Comparison of ENCODE assay signal across 10 cellular contexts in the genomic region with DNA sequence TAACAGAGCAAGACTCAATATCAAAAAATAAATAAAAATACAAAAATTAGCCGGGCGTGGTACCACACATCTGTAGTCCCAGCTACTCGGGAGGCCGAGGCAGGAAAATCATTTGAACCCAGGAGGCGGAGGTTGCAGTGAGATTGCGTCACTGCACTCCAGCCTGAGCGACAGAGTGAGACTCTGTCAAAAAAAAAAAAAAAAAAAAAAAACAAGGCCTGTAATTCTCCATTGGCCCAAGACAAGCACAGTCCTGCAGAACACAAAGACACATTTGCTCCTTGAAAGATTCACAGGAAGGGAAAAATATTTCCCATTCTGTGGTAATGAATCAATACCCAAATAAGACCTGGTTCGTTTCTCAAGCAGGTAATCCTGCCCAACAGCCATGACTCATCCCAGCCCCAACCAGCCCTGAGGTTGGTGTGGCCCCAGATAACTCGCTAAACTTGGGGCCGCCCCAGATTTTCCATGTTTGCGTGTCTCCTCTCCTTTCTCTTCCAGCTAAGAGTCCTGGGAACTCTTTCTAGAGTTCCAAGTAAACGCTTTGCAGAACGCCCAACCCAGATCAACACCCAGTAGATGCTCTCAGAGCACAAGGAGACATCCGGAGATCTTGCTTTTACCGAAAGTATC. TPM values are rescaled to one million over a fixed set of nuclear protein-coding genes. Genes with fewer than 3 reads are reported as not detected.
DNase-seq lines count a peak whose midpoint lies in the region; ATAC-seq and TF ChIP-seq lines count a peak whose summit lies in the region.
"Had no signal": no experiment of that assay in that cellular context is flagged by ENCODE, and none has a peak within 500 bp of the region (broad histone marks: within the 10 kb centered on the region; RNA-seq: fewer than 3 reads in every experiment).

No MANE protein-coding gene starts in this region.

- H3K27me3 ChIP-seq in H7 (ENCODE audit: control insufficient read depth, insufficient read depth, low read length) (no peaks in the 10 kb centered on the region), SJCRH30 (no peaks in the 10 kb centered on the region)

- POLR2A ChIA-PET in RWPE1 (lab: Yijun Ruan, JAX; ENCODE audit: low non-redundant PET): interaction anchor here (0.6 to 2.0 kb wide), 5 partner anchors 9 to 41 kb away, joined by 3 to 8 read pairs (median 4); a partner anchor contains a TSS

- H3K4me3 ChIP-seq in H7 (ENCODE audit: insufficient read depth, low read depth, low read length) (no peak overlapping the region), fibroblast of villous mesenchyme (ENCODE audit: low read depth, low read length) (no peak overlapping the region), SJCRH30 (no peak overlapping the region)

- ATAC-seq in stimulated activated naive B cell treated with anti-CD40 and anti-IgM and Interleukin-4, amounts not matched to agents 10 μg/mL and 1 μg/mL and 100 μg/mL, for 72 hours (replicated peaks): no peak
- ATAC-seq: natural killer cell had no signal

- H3K27ac ChIP-seq in RWPE1 (peak overlapping the region; percentile 100), SJCRH30 (no peak overlapping the region)

- H3K9me3 Mint-ChIP-seq in stimulated activated naive B cell treated with anti-CD40 and anti-IgM and Interleukin-4, amounts not matched to agents 10 μg/mL and 1 μg/mL and 100 μg/mL, for 72 hours: no peaks in the 10 kb centered on the region
- H3K9me3 Mint-ChIP-seq: activated naive CD4-positive, alpha-beta T cell treated with anti-CD3 and anti-CD28 coated beads, Interleukin-2, amount 10 ng/mL, durations not matched to agents 7 days and 5 days had no signal

- DNase-seq in H7 (peak; percentile 19), RWPE1 (ENCODE audit: low spot score) (peak; percentile 97), fibroblast of villous mesenchyme (ENCODE audit: low read depth) (peak; percentile 70), SJCRH30 (no peak), COLO829 (ENCODE audit: low spot score) (no peak), DMS114 treated with DMSO at 0.1 percent for 48 hours (lab: John Stamatoyannopoulos, UW; ENCODE audit: unreplicated experiment) (no peak)
- no peak for DNase-seq in stimulated activated naive B cell treated with anti-CD40 and anti-IgM and Interleukin-4, amounts not matched to agents 10 μg/mL and 1 μg/mL and 100 μg/mL, for 72 hours
- DNase-seq: activated naive CD4-positive, alpha-beta T cell treated with anti-CD3 and anti-CD28 coated beads, Interleukin-2, amount 10 ng/mL, durations not matched to agents 7 days and 5 days; natural killer cell; NCI-H524 had no signal

- H3K27me3 Mint-ChIP-seq in stimulated activated naive B cell treated with anti-CD40 and anti-IgM and Interleukin-4, amounts not matched to agents 10 μg/mL and 1 μg/mL and 100 μg/mL, for 72 hours: no peaks in the 10 kb centered on the region

- no peak overlapping the region for H3K4me3 Mint-ChIP-seq in stimulated activated naive B cell treated with anti-CD40 and anti-IgM and Interleukin-4, amounts not matched to agents 10 μg/mL and 1 μg/mL and 100 μg/mL, for 72 hours
- H3K4me3 Mint-ChIP-seq: activated naive CD4-positive, alpha-beta T cell treated with anti-CD3 and anti-CD28 coated beads, Interleukin-2, amount 10 ng/mL, durations not matched to agents 7 days and 5 days; natural killer cell had no signal

- H3K27ac Mint-ChIP-seq in stimulated activated naive B cell treated with anti-CD40 and anti-IgM and Interleukin-4, amounts not matched to agents 10 μg/mL and 1 μg/mL and 100 μg/mL, for 72 hours: peak overlapping the region; percentile 20
- H3K27ac Mint-ChIP-seq: activated naive CD4-positive, alpha-beta T cell treated with anti-CD3 and anti-CD28 coated beads, Interleukin-2, amount 10 ng/mL, durations not matched to agents 7 days and 5 days; natural killer cell had no signal

- H3K9me3 ChIP-seq in SJCRH30 (replicated peaks): no peaks in the 10 kb centered on the region

- TF ChIP-seq CTCF in RWPE1 (conservative IDR thresholded peaks at IDR 0.05; ENCODE audit: low read depth) (no peak), fibroblast of villous mesenchyme (IDR thresholded peaks at IDR 0.05; ENCODE audit: insufficient read depth, low read depth, low read length) (no peak)

- peaks cover 0 to 4% of the 10 kb centered on the region in 2 donors for H3K36me3 Mint-ChIP-seq in stimulated activated naive B cell treated with anti-CD40 and anti-IgM and Interleukin-4, amounts not matched to agents 10 μg/mL and 1 μg/mL and 100 μg/mL, for 72 hours
- H3K36me3 Mint-ChIP-seq: activated naive CD4-positive, alpha-beta T cell treated with anti-CD3 and anti-CD28 coated beads, Interleukin-2, amount 10 ng/mL, durations not matched to agents 7 days and 5 days; natural killer cell had no signal

- CTCF ChIA-PET in RWPE1 (lab: Yijun Ruan, JAX): interaction anchor here (0.6 kb wide), 1 partner anchor 15 kb away, joined by 4 read pairs; no protein-coding TSS in a partner anchor

- H3K4me1 Mint-ChIP-seq in stimulated activated naive B cell treated with anti-CD40 and anti-IgM and Interleukin-4, amounts not matched to agents 10 μg/mL and 1 μg/mL and 100 μg/mL, for 72 hours: peaks cover 34 to 49% of the 10 kb centered on the region in 2 donors

- peaks cover 5% of the 10 kb centered on the region; the same call in 1 of the 2 replicates for H3K4me1 ChIP-seq in SJCRH30

- H3K36me3 ChIP-seq in H7 (replicated peaks; ENCODE audit: control insufficient read depth, insufficient read depth, low read length) (no peaks in the 10 kb centered on the region), SJCRH30 (no peaks in the 10 kb centered on the region)

RNA-seq across cellular contexts. Expression of a gene that starts 40.3 kb away (rescaled TPM):
- total RNA-seq in H7 (2014; rRNA removed; shearing (Covaris generic)): 34.1 and 34.9 TPM in 2 replicates
- total RNA-seq in fibroblast of villous mesenchyme: 10.0 and 13.0 TPM in 2 replicates
- 11.7 and 12.0 TPM in 2 replicates for total RNA-seq in SJCRH30 (2014; rRNA removed; shearing (Covaris generic))

RNA-seq across cellular contexts. Expression of a gene that starts 41.2 kb away (rescaled TPM):
- total RNA-seq in H7 (2014; rRNA removed; shearing (Covaris generic)): 71.8 and 85.6 TPM in 2 replicates
- total RNA-seq in fibroblast of villous mesenchyme: 45.7 and 96.7 TPM in 2 replicates
- 48.9 and 49.8 TPM in 2 replicates for total RNA-seq in SJCRH30 (2014; rRNA removed; shearing (Covaris generic))

Comparison
In these comparisons a context has a peak if more than half of its experiments do, and no peak if none do; other contexts are left out.
1. DNase-seq: peak in H7 (single experiment), RWPE1 (single experiment) and fibroblast of villous mesenchyme (single experiment); none in stimulated activated naive B cell treated with anti-CD40 and anti-IgM and Interleukin-4, amounts not matched to agents 10 μg/mL and 1 μg/mL and 100 μg/mL, for 72 hours (single experiment), SJCRH30 (0 of 2), COLO829 (single experiment) and DMS114 treated with DMSO at 0.1 percent for 48 hours (single experiment).